15 cellular contexts compared by ENCODE assay signal in genomic region chr7:149879801-149880738, GRCh38. TPM values are rescaled to one million over a fixed set of nuclear protein-coding genes. Genes with fewer than 3 reads are reported as not detected.
A peak's percentile ranks its signal among the peaks of the same experiment; 100 is the strongest.
DNase-seq lines count a peak whose midpoint lies in the region; ATAC-seq, FAIRE-seq and TF ChIP-seq lines count a peak whose summit lies in the region.
"Had no signal": no experiment of that assay in that cellular context is flagged by ENCODE, and none has a peak within 500 bp of the region (broad histone marks: within the 10 kb centered on the region; RNA-seq: fewer than 3 reads in every experiment).

No MANE protein-coding gene starts in this region.

- no peak for TF ChIP-seq POLR2A in GM12878 (IDR thresholded peaks at IDR 0.05; ENCODE audit: low read depth, low read length)

- peak; percentile 94 for DNase-seq in DMS 273 treated with DMSO at 0.1 percent for 48 hours (lab: John Stamatoyannopoulos, UW)
- DNase-seq in NCI-H1694 treated with DMSO at 0.1 percent for 48 hours (lab: John Stamatoyannopoulos, UW), result peak; percentile 79
- DNase-seq in GM12878 (ENCODE audit: low read depth, low spot score), result no peak
- DNase-seq in activated T-cell treated with anti-CD3 and anti-CD28 coated beads for 4 hours, result no peak
- DNase-seq in activated gamma-delta T cell treated with Interleukin-2 at 50 U/mL for 16 hours, result no peak
- no peak for DNase-seq in DMS53 treated with DMSO at 0.1 percent for 48 hours (lab: John Stamatoyannopoulos, UW; ENCODE audit: unreplicated experiment)
- no peak for DNase-seq in Karpas-422
- DNase-seq: activated CD4-positive, alpha-beta T cell treated with anti-CD3 and anti-CD28 coated beads, Interleukin-2, amount 10 ng/mL, durations not matched to agents 7 days and 5 days; activated naive CD8-positive, alpha-beta T cell treated with anti-CD3 and anti-CD28 coated beads, Interleukin-2, amount 50 U/mL, for 24 hours; activated T-cell treated with anti-CD3 and anti-CD28 coated beads, Interleukin-2, amount 50 U/mL, for 4 hours; mesenchymal stem cell; SJCRH30 had no signal

- POLR2A ChIA-PET in GM12878 (lab: Charles Lee), result no interaction called here

- H3K9ac ChIP-seq in GM12878 (ENCODE audit: control insufficient read depth, insufficient read depth, low read length) (no peak overlapping the region), Karpas-422 (ENCODE audit: low read length) (no peak overlapping the region)

- no peaks in the 10 kb centered on the region for H3K79me2 ChIP-seq in GM12878 (ENCODE audit: control insufficient read depth, insufficient read depth, low read length)
- H3K79me2 ChIP-seq in Karpas-422 (ENCODE audit: low read length), result no peaks in the 10 kb centered on the region

- no peak for FAIRE-seq in GM12878 (lab: Jason Lieb, UNC)

- H3K4me2 ChIP-seq in GM12878 (ENCODE audit: control insufficient read depth, insufficient read depth) (no peak overlapping the region), Karpas-422 (ENCODE audit: low read depth, low read length, poor library complexity, severe bottlenecking) (no peak overlapping the region)

- H3K9me3 ChIP-seq in GM12878 (replicated peaks; ENCODE audit: control insufficient read depth, insufficient read depth, low read length) (no peaks in the 10 kb centered on the region), Karpas-422 (ENCODE audit: low read length) (no peaks in the 10 kb centered on the region)
- H3K9me3 ChIP-seq: neutrophil, SJCRH30, thoracic aorta had no signal

- no peak for TF ChIP-seq CTCF in GM12878 (IDR thresholded peaks at IDR 0.05 in 2 of 3, conservative IDR thresholded peaks at IDR 0.05 in 1 of 3; ENCODE audit: control insufficient read depth in 2 of 3, extremely low read depth in 1 of 3, insufficient read depth in 1 of 3, low read depth in 3 of 3, low read length in 3 of 3)

- H3K27me3 ChIP-seq in GM12878 (replicated peaks in 1 of 2; ENCODE audit: control insufficient read depth in 2 of 2, insufficient read depth in 2 of 2, low read length in 1 of 2), result no peaks in the 10 kb centered on the region
- H3K27me3 ChIP-seq in layer of hippocampus (ENCODE audit: control insufficient read depth, insufficient read depth, low read length), result no peaks in the 10 kb centered on the region
- H3K27me3 ChIP-seq in Karpas-422 (ENCODE audit: low read length), result no peaks in the 10 kb centered on the region
- H3K27me3 ChIP-seq: SJCRH30 had no signal

- CTCF ChIA-PET in GM12878 (lab: Yijun Ruan, JAX), result no interaction called here

- SMC1A ChIA-PET in GM12878 (lab: Charles Lee; ENCODE audit: uncharacterized antibody, unreplicated experiment), result no interaction called here

- H3K4me3 ChIP-seq in GM12878 (no peak overlapping the region), Karpas-422 (ENCODE audit: low read length) (no peak overlapping the region)
- H3K4me3 ChIP-seq: SJCRH30, thoracic aorta had no signal

- intact Hi-C loops in GM12878 (cut with micrococcal nuclease; ENCODE audit: unreplicated experiment), result no loop called here

- 93% methylated on average over 15 of the region's 16 CpGs for WGBS in GM12878 (ENCODE audit: insufficient coverage, insufficient replicate concordance, low lambda C conversion rate, missing lambda C conversion rate)

- H2AFZ ChIP-seq in GM12878 (ENCODE audit: control insufficient read depth, low read depth, low read length), result no peak overlapping the region
- H2AFZ ChIP-seq in Karpas-422 (ENCODE audit: low read length), result no peak overlapping the region

- H3K4me1 ChIP-seq in GM12878 (ENCODE audit: control insufficient read depth, insufficient read depth, low read length), result peaks cover 7% of the 10 kb centered on the region
- no peaks in the 10 kb centered on the region; the same call in 1 of the 2 replicates for H3K4me1 ChIP-seq in Karpas-422 (ENCODE audit: low read length)

- no peak for TF ChIP-seq EP300 in GM12878 (IDR thresholded peaks at IDR 0.05; ENCODE audit: borderline replicate concordance in 1 of 2, control insufficient read depth in 1 of 2, low read depth in 2 of 2, low read length in 2 of 2)

- TF ChIP-seq RAD21 in GM12878 (IDR thresholded peaks at IDR 0.05; ENCODE audit: insufficient read depth, low read depth, low read length), result no peak

- RAD21 ChIA-PET in GM12878 (lab: Charles Lee; ENCODE audit: unreplicated experiment), result no interaction called here

- H3K9me2 ChIP-seq in Karpas-422 (replicated peaks; ENCODE audit: insufficient read depth, low read length), result no peaks in the 10 kb centered on the region

- BruUV-seq in GM12878 (replicated peaks; lab: Mats Ljungman, UMichigan), result TSS peak; percentile 23

- H4K20me1 ChIP-seq in GM12878 (ENCODE audit: control insufficient read depth, insufficient read depth) (no peaks in the 10 kb centered on the region), Karpas-422 (ENCODE audit: insufficient read depth, low read depth, low read length) (no peaks in the 10 kb centered on the region)

- H3K36me3 ChIP-seq in GM12878 (ENCODE audit: control insufficient read depth in 2 of 2, insufficient read depth in 2 of 2, low read length in 1 of 2) (no peaks in the 10 kb centered on the region; a peak in 2 of 4 replicates), Karpas-422 (ENCODE audit: insufficient read depth, low read length) (no peaks in the 10 kb centered on the region)
- H3K36me3 ChIP-seq: neutrophil, SJCRH30, thoracic aorta had no signal

- no peak for ATAC-seq in GM12878
- ATAC-seq: activated naive CD8-positive, alpha-beta T cell treated with anti-CD3 and anti-CD28 coated beads, Interleukin-2, amount 50 U/mL, for 24 hours; activated T-cell treated with anti-CD3 and anti-CD28 coated beads, Interleukin-2, amount 50 U/mL, for 4 hours had no signal

- in situ Hi-C loops in GM12878 (cut with MboI), result no loop called here

- H3K27ac ChIP-seq in GM12878 (ENCODE audit: control insufficient read depth, insufficient read depth), result no peak overlapping the region
- peak overlapping the region; percentile 59 for H3K27ac ChIP-seq in layer of hippocampus (ENCODE audit: low read depth, low read length)
- H3K27ac ChIP-seq in Karpas-422 (ENCODE audit: low read length), result no peak overlapping the region
- H3K27ac ChIP-seq: neutrophil, SJCRH30, thoracic aorta had no signal

TF ChIP-seq in GM12878, 131 proteins besides CTCF, POLR2A, EP300 and RAD21 (continues in another document):
- no peak for TF ChIP-seq E2F4 (IDR thresholded peaks at IDR 0.05; ENCODE audit: low read depth, low read length)
- TF ChIP-seq IRF4 (IDR thresholded peaks at IDR 0.05; ENCODE audit: low read depth, low read length), result no peak

RNA-seq across cellular contexts. Expression of gene ATP6V0E2, which starts 6.3 kb away (rescaled TPM):
- total RNA-seq in GM12878 (2013; cell fraction: nucleolus; rRNA removed), result 16.9 and 18.7 TPM in 2 replicates
- 30.8 and 37.5 TPM in 2 replicates for total RNA-seq in GM12878 (2014; rRNA removed)
- total RNA-seq in GM12878 (2014; rRNA removed; fragmentation: Illumina TruSeq; extraction: Trizol), result 14.1 and 16.3 TPM in 2 replicates
- 33.2 and 37.0 TPM in 2 replicates for total RNA-seq in GM12878 (2021)
- polyA plus RNA-seq in GM12878 (2011; ENCODE audit: low read depth), result 7.2 TPM
- polyA plus RNA-seq in GM12878 (2011; rRNA removed), result 6.6 and 11.4 TPM in 2 replicates
- 30.1 and 36.5 TPM in 2 replicates for polyA plus RNA-seq in GM12878 (2011; cell fraction: cytosol; rRNA removed)
- polyA plus RNA-seq in GM12878 (2011; cell fraction: nucleus; rRNA removed), result 53.6 and 72.8 TPM in 2 replicates
- 15.1 and 21.7 TPM in 2 replicates for polyA plus RNA-seq in GM12878 (2012)
- 8.7 and 18.3 TPM in 2 replicates for polyA plus RNA-seq in GM12878 (2014; fragmentation: Illumina TruSeq; extraction: Trizol)
- 1 to 10 TPM; 1.5 to 1.8 TPM for polyA plus RNA-seq in GM12878 (2014; fragmentation: Nextera tagmentation; extraction: Ambion mirVana)
- 39.3 and 42.9 TPM in 2 replicates for polyA plus RNA-seq in GM12878 (2014; rRNA removed)
- polyA plus RNA-seq in GM12878 (2016; fragmentation: Nextera tagmentation; extraction: Ambion mirVana), result 10 to 100 TPM; 51.0 to 54.7 TPM
- polyA minus RNA-seq in GM12878 (2011; rRNA and poly(A)+ RNA removed), result 6.5 and 13.9 TPM in 2 replicates
- 8.4 and 16.0 TPM in 2 replicates for polyA minus RNA-seq in GM12878 (2011; cell fraction: cytosol; rRNA and poly(A)+ RNA removed)
- polyA minus RNA-seq in GM12878 (2011; cell fraction: nucleus; rRNA and poly(A)+ RNA removed), result 10.8 and 14.8 TPM in 2 replicates
- 14.1 and 17.7 TPM in 2 replicates for total RNA-seq in Karpas-422 (2014; rRNA removed; shearing (Covaris generic); ENCODE audit: low replicate concordance)

RNA-seq across cellular contexts. Expression of gene ZNF862, which starts 41.9 kb away (rescaled TPM):
- total RNA-seq in GM12878 (2013; cell fraction: nucleolus; rRNA removed), result 22.3 and 23.9 TPM in 2 replicates
- total RNA-seq in GM12878 (2014; rRNA removed) (3.2 and 3.6 TPM in 2 replicates), GM12878 (2014; rRNA removed; fragmentation: Illumina TruSeq; extraction: Trizol) (3.3 and 4.0 TPM in 2 replicates), GM12878 (2021) (6.3 and 7.8 TPM in 2 replicates)
- polyA plus RNA-seq in GM12878 (2011; ENCODE audit: low read depth), result 3.2 TPM
- polyA plus RNA-seq in GM12878 (2011; rRNA removed) (7.1 and 7.7 TPM in 2 replicates), GM12878 (2014; fragmentation: Illumina TruSeq; extraction: Trizol) (4.3 and 5.9 TPM in 2 replicates), GM12878 (2014; fragmentation: Nextera tagmentation; extraction: Ambion mirVana) (1 to 10 TPM in 1 of 2 experiments, under 1 TPM in 1; 0.49 to 1.3 TPM), GM12878 (2014; rRNA removed) (4.6 and 5.7 TPM in 2 replicates), GM12878 (2016; fragmentation: Nextera tagmentation; extraction: Ambion mirVana) (1 to 10 TPM; 2.5 to 2.7 TPM)
- polyA plus RNA-seq in GM12878 (2011; cell fraction: cytosol; rRNA removed), result 6.1 and 8.1 TPM in 2 replicates
- 16.4 and 24.9 TPM in 2 replicates for polyA plus RNA-seq in GM12878 (2011; cell fraction: nucleus; rRNA removed)
- polyA plus RNA-seq in GM12878 (2012), result 7.5 and 8.5 TPM in 2 replicates
- polyA minus RNA-seq in GM12878 (2011; rRNA and poly(A)+ RNA removed), result 7.8 and 10.7 TPM in 2 replicates
- polyA minus RNA-seq in GM12878 (2011; cell fraction: cytosol; rRNA and poly(A)+ RNA removed), result 1.1 and 2.1 TPM in 2 replicates
- polyA minus RNA-seq in GM12878 (2011; cell fraction: nucleus; rRNA and poly(A)+ RNA removed), result 13.1 and 14.8 TPM in 2 replicates
- 9.2 and 12.2 TPM in 2 replicates for total RNA-seq in Karpas-422 (2014; rRNA removed; shearing (Covaris generic); ENCODE audit: low replicate concordance)

Comparison
In these comparisons a context has a peak if more than half of its experiments do, and no peak if none do; other contexts are left out.
1. DNase-seq: peak in DMS 273 treated with DMSO at 0.1 percent for 48 hours (single experiment) and NCI-H1694 treated with DMSO at 0.1 percent for 48 hours (single experiment); none in GM12878 (single experiment), activated T-cell treated with anti-CD3 and anti-CD28 coated beads for 4 hours (single experiment), activated gamma-delta T cell treated with Interleukin-2 at 50 U/mL for 16 hours (single experiment), DMS53 treated with DMSO at 0.1 percent for 48 hours (single experiment) and Karpas-422 (single experiment).